Comparison of ENCODE assay signal across 8 cellular contexts in genomic region chr5:32710335-32710858, GRCh38. TPM values are rescaled to one million over a fixed set of nuclear protein-coding genes. Genes with fewer than 3 reads are reported as not detected.
DNase-seq lines count a peak whose midpoint lies in the region; ATAC-seq and TF ChIP-seq lines count a peak whose summit lies in the region.

No MANE protein-coding gene starts in this region.

- TF ChIP-seq POLR2A in GM18505 (IDR thresholded peaks at IDR 0.05; ENCODE audit: borderline replicate concordance, extremely low read depth, insufficient read depth, insufficient read length) = no peak

- H3K4me1 Mint-ChIP-seq in chondrocyte (ENCODE audit: low read depth) = peaks cover 28% of the 10 kb centered on the region

- H3K27ac ChIP-seq in lower lobe of right lung = peak overlapping the region; percentile 66
- peak overlapping the region; percentile 72 for H3K27ac ChIP-seq in upper lobe of right lung

- no peaks in the 10 kb centered on the region for H3K27me3 Mint-ChIP-seq in chondrocyte (ENCODE audit: low read depth)

- ATAC-seq in GM18505 (IDR thresholded peaks at IDR 0.05; ENCODE audit: unreplicated experiment) (peak; percentile 20), lower lobe of right lung (peak; percentile 54 to 58), upper lobe of right lung (peak; percentile 50)

- peaks cover 9% of the 10 kb centered on the region for H3K36me3 Mint-ChIP-seq in chondrocyte (ENCODE audit: low read depth)

- no peaks in the 10 kb centered on the region for H3K9me3 Mint-ChIP-seq in chondrocyte (ENCODE audit: low read depth)

- in situ Hi-C loops in KBM-7 (cut with MboI; ENCODE audit: low pct_unique_long_range_greater_than_20kb, low sequenced_read_pairs) = no loop called here

- H3K4me1 ChIP-seq in lower lobe of right lung = peaks cover 35% of the 10 kb centered on the region
- peaks cover 28% of the 10 kb centered on the region for H3K4me1 ChIP-seq in upper lobe of right lung

- H3K36me3 ChIP-seq in MG63 (no peaks in the 10 kb centered on the region), lower lobe of right lung (no peaks in the 10 kb centered on the region), upper lobe of right lung (no peaks in the 10 kb centered on the region)

- H3K27me3 ChIP-seq in MG63 (peaks cover 12% of the 10 kb centered on the region), lower lobe of right lung (ENCODE audit: low read depth) (peaks cover 38% of the 10 kb centered on the region), upper lobe of right lung (peaks cover 26% of the 10 kb centered on the region)

- peak overlapping the region; percentile 97 for H3K27ac Mint-ChIP-seq in chondrocyte (ENCODE audit: unreplicated experiment)

- peak overlapping the region; percentile 97 for H3K4me3 Mint-ChIP-seq in chondrocyte (ENCODE audit: unreplicated experiment)

- peak overlapping the region; percentile 57 for H3K4me3 ChIP-seq in MG63
- H3K4me3 ChIP-seq in lower lobe of right lung = peak overlapping the region; percentile 74
- H3K4me3 ChIP-seq in upper lobe of right lung = peak overlapping the region; percentile 67

- intact Hi-C loops in lower lobe of right lung (cut with DNase I) = no loop called here
- intact Hi-C loops in upper lobe of right lung (cut with DNase I) = loop anchor here (10.0 kb wide), 1 partner anchor 134 kb away; no protein-coding TSS in a partner anchor

- no peak for TF ChIP-seq CTCF in chondrocyte (IDR thresholded peaks at IDR 0.05)
- no peak for TF ChIP-seq CTCF in lower lobe of right lung (IDR thresholded peaks at IDR 0.05)
- no peak for TF ChIP-seq CTCF in upper lobe of right lung (IDR thresholded peaks at IDR 0.05)

- DNase-seq in MG63 (peak; percentile 25), chondrocyte (ENCODE audit: low spot score) (no peak), lower lobe of right lung (no peak), upper lobe of right lung (peak; percentile 69), midbrain (lab: John Stamatoyannopoulos, UW) (no peak), DMS 273 (lab: John Stamatoyannopoulos, UW; ENCODE audit: unreplicated experiment) (no peak), KBM-7 (no peak)

- no peaks in the 10 kb centered on the region for H3K9me3 ChIP-seq in MG63
- H3K9me3 ChIP-seq in lower lobe of right lung = no peaks in the 10 kb centered on the region
- H3K9me3 ChIP-seq in upper lobe of right lung = no peaks in the 10 kb centered on the region

RNA-seq across cellular contexts. Expression of gene NPR3, which starts 0.7 kb away (rescaled TPM):
- 5.8 and 6.6 TPM in 2 replicates for total RNA-seq in MG63 (2014; rRNA removed; shearing (Covaris generic); ENCODE audit: low replicate concordance)
- total RNA-seq in chondrocyte (255 to 315 TPM (median 261 TPM) in 3 replicates), lower lobe of right lung (35.8 TPM), upper lobe of right lung (87.2 TPM)

Comparison
In these comparisons a context has a peak if more than half of its experiments do, and no peak if none do; other contexts are left out.
1. DNase-seq: peak in MG63 (single experiment) and upper lobe of right lung (single experiment); none in chondrocyte (single experiment), lower lobe of right lung (single experiment), midbrain (single experiment), DMS 273 (single experiment) and KBM-7 (single experiment).
2. Peak in every context shown above with its lines, with median percentiles within 50 percentile points of each other: ATAC-seq and H3K4me3 ChIP-seq.